Comparison of ENCODE assay signal across 1 cellular context in the genomic region with DNA sequence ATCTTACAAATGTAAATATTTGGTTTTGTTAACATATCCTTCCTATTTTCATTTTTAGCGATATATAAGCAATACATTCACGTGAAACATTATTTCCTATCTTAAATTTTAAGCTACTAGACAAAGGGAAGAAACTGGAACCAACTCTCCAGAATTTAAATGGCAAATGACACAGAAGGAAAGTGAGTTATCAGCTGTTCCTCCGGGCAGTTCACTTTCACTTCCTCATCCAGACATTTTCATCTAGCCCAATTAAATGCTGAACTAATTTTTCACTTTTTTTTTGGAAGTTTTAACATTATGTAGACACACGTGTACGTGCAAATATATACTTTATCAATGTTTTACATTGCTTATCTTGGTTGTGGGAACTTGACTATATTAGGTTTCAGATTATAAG.
TF ChIP-seq lines count a peak whose summit lies in the region.

No MANE protein-coding gene starts in this region.

TF ChIP-seq in GM12878, 131 proteins besides CTCF, POLR2A, EP300 and RAD21 (continues in another document):
- TF ChIP-seq, protein P1, sequence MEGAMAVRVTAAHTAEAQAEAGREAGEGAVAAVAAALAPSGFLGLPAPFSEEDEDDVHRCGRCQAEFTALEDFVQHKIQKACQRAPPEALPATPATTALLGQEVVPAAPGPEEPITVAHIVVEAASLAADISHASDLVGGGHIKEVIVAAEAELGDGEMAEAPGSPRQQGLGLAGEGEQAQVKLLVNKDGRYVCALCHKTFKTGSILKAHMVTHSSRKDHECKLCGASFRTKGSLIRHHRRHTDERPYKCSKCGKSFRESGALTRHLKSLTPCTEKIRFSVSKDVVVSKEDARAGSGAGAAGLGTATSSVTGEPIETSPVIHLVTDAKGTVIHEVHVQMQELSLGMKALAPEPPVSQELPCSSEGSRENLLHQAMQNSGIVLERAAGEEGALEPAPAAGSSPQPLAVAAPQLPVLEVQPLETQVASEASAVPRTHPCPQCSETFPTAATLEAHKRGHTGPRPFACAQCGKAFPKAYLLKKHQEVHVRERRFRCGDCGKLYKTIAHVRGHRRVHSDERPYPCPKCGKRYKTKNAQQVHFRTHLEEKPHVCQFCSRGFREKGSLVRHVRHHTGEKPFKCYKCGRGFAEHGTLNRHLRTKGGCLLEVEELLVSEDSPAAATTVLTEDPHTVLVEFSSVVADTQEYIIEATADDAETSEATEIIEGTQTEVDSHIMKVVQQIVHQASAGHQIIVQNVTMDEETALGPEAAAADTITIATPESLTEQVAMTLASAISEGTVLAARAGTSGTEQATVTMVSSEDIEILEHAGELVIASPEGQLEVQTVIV (IDR thresholded peaks at IDR 0.05; ENCODE audit: borderline replicate concordance, partially characterized antibody), result no peak
- TF ChIP-seq, protein P2, sequence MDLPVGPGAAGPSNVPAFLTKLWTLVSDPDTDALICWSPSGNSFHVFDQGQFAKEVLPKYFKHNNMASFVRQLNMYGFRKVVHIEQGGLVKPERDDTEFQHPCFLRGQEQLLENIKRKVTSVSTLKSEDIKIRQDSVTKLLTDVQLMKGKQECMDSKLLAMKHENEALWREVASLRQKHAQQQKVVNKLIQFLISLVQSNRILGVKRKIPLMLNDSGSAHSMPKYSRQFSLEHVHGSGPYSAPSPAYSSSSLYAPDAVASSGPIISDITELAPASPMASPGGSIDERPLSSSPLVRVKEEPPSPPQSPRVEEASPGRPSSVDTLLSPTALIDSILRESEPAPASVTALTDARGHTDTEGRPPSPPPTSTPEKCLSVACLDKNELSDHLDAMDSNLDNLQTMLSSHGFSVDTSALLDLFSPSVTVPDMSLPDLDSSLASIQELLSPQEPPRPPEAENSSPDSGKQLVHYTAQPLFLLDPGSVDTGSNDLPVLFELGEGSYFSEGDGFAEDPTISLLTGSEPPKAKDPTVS (IDR thresholded peaks at IDR 0.05; ENCODE audit: low read depth, low read length), result no peak
- TF ChIP-seq ZZZ3 (IDR thresholded peaks at IDR 0.05; ENCODE audit: control insufficient read depth, insufficient read length, low read depth) (no peak), CHD4 (IDR thresholded peaks at IDR 0.05) (no peak), MTA2 (IDR thresholded peaks at IDR 0.05; ENCODE audit: low read depth) (peak; percentile 93), CHD2 (IDR thresholded peaks at IDR 0.05; ENCODE audit: borderline replicate concordance, low read depth, low read length) (no peak), NFIC (IDR thresholded peaks at IDR 0.05; ENCODE audit: low read depth, low read length) (peak; percentile 62), BHLHE40 (IDR thresholded peaks at IDR 0.05; ENCODE audit: borderline replicate concordance in 1 of 2, low read depth in 2 of 2, low read length in 1 of 2) (0 out of 4 replicates have a peak, but pooled peaks of 1 of the 2 experiments have one; percentile 31), STAT3 (IDR thresholded peaks at IDR 0.05; ENCODE audit: low read depth, low read length) (no peak), EED (IDR thresholded peaks at IDR 0.05; ENCODE audit: low read depth) (0 out of 2 replicates have a peak, but pooled peaks have one; percentile 38), STAT1 (conservative IDR thresholded peaks at IDR 0.05) (no peak), RAD51 (IDR thresholded peaks at IDR 0.05) (0 out of 2 replicates have a peak, but pooled peaks have one; percentile 9), CREM (IDR thresholded peaks at IDR 0.05; ENCODE audit: low read depth) (peak; percentile 21; the same call in 1 of the 2 replicates), ETV6 (conservative IDR thresholded peaks at IDR 0.05 in 1 of 2, IDR thresholded peaks at IDR 0.05 in 1 of 2; ENCODE audit: borderline replicate concordance in 1 of 2, low read depth in 1 of 2) (peak in 1 of 2 experiments; percentile 40; a peak in 1 of 4 replicates), ZNF217 (IDR thresholded peaks at IDR 0.05) (no peak; the same call in 1 of the 2 replicates), RCOR1 (conservative IDR thresholded peaks at IDR 0.05; ENCODE audit: low read depth, low read length) (0 out of 2 replicates have a peak, but pooled peaks have one; percentile 61), ZBED1 (IDR thresholded peaks at IDR 0.05; ENCODE audit: borderline replicate concordance) (no peak), SREBF2 (IDR thresholded peaks at IDR 0.05; ENCODE audit: low read length) (no peak), CREB1 (IDR thresholded peaks at IDR 0.05; ENCODE audit: low read depth) (no peak), ZSCAN29 (IDR thresholded peaks at IDR 0.05) (no peak), GATAD2B (conservative IDR thresholded peaks at IDR 0.05; ENCODE audit: low read depth) (no peak), PAX8 (IDR thresholded peaks at IDR 0.05) (no peak), PAX5 (IDR thresholded peaks at IDR 0.05; ENCODE audit: borderline replicate concordance, low read depth, low read length) (0 out of 2 replicates have a peak, but pooled peaks have one; percentile 39), MTA3 (IDR thresholded peaks at IDR 0.05; ENCODE audit: borderline replicate concordance, low read length) (no peak), SMARCA5 (IDR thresholded peaks at IDR 0.05) (no peak), TAF1 (IDR thresholded peaks at IDR 0.05; ENCODE audit: borderline replicate concordance, low read depth, low read length) (no peak), MYB (IDR thresholded peaks at IDR 0.05; ENCODE audit: borderline replicate concordance, low read depth, low read length) (no peak), FOS (IDR thresholded peaks at IDR 0.05; ENCODE audit: borderline replicate concordance, extremely low read depth, insufficient read length) (no peak), KAT2A (conservative IDR thresholded peaks at IDR 0.05; ENCODE audit: control insufficient read depth, low read depth, low read length) (no peak), NR2C1 (IDR thresholded peaks at IDR 0.05) (no peak), TCF7 (IDR thresholded peaks at IDR 0.05; ENCODE audit: borderline replicate concordance) (no peak), BACH1 (IDR thresholded peaks at IDR 0.05; ENCODE audit: borderline replicate concordance) (peak; percentile 62; the same call in 1 of the 2 replicates), SREBF1 (IDR thresholded peaks at IDR 0.05; ENCODE audit: low read length) (no peak), SPI1 (IDR thresholded peaks at IDR 0.05; ENCODE audit: borderline replicate concordance, insufficient read depth, low read depth, low read length) (peak; percentile 97)
- TF ChIP-seq, protein P3, sequence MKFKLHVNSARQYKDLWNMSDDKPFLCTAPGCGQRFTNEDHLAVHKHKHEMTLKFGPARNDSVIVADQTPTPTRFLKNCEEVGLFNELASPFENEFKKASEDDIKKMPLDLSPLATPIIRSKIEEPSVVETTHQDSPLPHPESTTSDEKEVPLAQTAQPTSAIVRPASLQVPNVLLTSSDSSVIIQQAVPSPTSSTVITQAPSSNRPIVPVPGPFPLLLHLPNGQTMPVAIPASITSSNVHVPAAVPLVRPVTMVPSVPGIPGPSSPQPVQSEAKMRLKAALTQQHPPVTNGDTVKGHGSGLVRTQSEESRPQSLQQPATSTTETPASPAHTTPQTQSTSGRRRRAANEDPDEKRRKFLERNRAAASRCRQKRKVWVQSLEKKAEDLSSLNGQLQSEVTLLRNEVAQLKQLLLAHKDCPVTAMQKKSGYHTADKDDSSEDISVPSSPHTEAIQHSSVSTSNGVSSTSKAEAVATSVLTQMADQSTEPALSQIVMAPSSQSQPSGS (IDR thresholded peaks at IDR 0.05; ENCODE audit: low read length), result peak; percentile 71
- TF ChIP-seq, protein P4, sequence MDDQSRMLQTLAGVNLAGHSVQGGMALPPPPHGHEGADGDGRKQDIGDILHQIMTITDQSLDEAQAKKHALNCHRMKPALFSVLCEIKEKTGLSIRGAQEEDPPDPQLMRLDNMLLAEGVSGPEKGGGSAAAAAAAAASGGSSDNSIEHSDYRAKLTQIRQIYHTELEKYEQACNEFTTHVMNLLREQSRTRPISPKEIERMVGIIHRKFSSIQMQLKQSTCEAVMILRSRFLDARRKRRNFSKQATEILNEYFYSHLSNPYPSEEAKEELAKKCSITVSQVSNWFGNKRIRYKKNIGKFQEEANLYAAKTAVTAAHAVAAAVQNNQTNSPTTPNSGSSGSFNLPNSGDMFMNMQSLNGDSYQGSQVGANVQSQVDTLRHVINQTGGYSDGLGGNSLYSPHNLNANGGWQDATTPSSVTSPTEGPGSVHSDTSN (IDR thresholded peaks at IDR 0.05; ENCODE audit: insufficient replicate concordance, low read depth, low read length), result peak; percentile 49
- TF ChIP-seq, protein P5, sequence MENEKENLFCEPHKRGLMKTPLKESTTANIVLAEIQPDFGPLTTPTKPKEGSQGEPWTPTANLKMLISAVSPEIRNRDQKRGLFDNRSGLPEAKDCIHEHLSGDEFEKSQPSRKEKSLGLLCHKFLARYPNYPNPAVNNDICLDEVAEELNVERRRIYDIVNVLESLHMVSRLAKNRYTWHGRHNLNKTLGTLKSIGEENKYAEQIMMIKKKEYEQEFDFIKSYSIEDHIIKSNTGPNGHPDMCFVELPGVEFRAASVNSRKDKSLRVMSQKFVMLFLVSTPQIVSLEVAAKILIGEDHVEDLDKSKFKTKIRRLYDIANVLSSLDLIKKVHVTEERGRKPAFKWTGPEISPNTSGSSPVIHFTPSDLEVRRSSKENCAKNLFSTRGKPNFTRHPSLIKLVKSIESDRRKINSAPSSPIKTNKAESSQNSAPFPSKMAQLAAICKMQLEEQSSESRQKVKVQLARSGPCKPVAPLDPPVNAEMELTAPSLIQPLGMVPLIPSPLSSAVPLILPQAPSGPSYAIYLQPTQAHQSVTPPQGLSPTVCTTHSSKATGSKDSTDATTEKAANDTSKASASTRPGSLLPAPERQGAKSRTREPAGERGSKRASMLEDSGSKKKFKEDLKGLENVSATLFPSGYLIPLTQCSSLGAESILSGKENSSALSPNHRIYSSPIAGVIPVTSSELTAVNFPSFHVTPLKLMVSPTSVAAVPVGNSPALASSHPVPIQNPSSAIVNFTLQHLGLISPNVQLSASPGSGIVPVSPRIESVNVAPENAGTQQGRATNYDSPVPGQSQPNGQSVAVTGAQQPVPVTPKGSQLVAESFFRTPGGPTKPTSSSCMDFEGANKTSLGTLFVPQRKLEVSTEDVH (IDR thresholded peaks at IDR 0.05; ENCODE audit: low read depth, partially characterized antibody), result no peak
- TF ChIP-seq, protein P6, sequence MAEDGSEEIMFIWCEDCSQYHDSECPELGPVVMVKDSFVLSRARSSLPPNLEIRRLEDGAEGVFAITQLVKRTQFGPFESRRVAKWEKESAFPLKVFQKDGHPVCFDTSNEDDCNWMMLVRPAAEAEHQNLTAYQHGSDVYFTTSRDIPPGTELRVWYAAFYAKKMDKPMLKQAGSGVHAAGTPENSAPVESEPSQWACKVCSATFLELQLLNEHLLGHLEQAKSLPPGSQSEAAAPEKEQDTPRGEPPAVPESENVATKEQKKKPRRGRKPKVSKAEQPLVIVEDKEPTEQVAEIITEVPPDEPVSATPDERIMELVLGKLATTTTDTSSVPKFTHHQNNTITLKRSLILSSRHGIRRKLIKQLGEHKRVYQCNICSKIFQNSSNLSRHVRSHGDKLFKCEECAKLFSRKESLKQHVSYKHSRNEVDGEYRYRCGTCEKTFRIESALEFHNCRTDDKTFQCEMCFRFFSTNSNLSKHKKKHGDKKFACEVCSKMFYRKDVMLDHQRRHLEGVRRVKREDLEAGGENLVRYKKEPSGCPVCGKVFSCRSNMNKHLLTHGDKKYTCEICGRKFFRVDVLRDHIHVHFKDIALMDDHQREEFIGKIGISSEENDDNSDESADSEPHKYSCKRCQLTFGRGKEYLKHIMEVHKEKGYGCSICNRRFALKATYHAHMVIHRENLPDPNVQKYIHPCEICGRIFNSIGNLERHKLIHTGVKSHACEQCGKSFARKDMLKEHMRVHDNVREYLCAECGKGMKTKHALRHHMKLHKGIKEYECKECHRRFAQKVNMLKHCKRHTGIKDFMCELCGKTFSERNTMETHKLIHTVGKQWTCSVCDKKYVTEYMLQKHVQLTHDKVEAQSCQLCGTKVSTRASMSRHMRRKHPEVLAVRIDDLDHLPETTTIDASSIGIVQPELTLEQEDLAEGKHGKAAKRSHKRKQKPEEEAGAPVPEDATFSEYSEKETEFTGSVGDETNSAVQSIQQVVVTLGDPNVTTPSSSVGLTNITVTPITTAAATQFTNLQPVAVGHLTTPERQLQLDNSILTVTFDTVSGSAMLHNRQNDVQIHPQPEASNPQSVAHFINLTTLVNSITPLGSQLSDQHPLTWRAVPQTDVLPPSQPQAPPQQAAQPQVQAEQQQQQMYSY (CRISPR knock-in tag; IDR thresholded peaks at IDR 0.05), result no peak
- TF ChIP-seq, protein P7, sequence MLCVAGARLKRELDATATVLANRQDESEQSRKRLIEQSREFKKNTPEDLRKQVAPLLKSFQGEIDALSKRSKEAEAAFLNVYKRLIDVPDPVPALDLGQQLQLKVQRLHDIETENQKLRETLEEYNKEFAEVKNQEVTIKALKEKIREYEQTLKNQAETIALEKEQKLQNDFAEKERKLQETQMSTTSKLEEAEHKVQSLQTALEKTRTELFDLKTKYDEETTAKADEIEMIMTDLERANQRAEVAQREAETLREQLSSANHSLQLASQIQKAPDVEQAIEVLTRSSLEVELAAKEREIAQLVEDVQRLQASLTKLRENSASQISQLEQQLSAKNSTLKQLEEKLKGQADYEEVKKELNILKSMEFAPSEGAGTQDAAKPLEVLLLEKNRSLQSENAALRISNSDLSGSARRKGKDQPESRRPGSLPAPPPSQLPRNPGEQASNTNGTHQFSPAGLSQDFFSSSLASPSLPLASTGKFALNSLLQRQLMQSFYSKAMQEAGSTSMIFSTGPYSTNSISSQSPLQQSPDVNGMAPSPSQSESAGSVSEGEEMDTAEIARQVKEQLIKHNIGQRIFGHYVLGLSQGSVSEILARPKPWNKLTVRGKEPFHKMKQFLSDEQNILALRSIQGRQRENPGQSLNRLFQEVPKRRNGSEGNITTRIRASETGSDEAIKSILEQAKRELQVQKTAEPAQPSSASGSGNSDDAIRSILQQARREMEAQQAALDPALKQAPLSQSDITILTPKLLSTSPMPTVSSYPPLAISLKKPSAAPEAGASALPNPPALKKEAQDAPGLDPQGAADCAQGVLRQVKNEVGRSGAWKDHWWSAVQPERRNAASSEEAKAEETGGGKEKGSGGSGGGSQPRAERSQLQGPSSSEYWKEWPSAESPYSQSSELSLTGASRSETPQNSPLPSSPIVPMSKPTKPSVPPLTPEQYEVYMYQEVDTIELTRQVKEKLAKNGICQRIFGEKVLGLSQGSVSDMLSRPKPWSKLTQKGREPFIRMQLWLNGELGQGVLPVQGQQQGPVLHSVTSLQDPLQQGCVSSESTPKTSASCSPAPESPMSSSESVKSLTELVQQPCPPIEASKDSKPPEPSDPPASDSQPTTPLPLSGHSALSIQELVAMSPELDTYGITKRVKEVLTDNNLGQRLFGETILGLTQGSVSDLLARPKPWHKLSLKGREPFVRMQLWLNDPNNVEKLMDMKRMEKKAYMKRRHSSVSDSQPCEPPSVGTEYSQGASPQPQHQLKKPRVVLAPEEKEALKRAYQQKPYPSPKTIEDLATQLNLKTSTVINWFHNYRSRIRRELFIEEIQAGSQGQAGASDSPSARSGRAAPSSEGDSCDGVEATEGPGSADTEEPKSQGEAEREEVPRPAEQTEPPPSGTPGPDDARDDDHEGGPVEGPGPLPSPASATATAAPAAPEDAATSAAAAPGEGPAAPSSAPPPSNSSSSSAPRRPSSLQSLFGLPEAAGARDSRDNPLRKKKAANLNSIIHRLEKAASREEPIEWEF (IDR thresholded peaks at IDR 0.05; ENCODE audit: insufficient replicate concordance, low read depth, low read length), result peak; percentile 69
- TF ChIP-seq, protein P8, sequence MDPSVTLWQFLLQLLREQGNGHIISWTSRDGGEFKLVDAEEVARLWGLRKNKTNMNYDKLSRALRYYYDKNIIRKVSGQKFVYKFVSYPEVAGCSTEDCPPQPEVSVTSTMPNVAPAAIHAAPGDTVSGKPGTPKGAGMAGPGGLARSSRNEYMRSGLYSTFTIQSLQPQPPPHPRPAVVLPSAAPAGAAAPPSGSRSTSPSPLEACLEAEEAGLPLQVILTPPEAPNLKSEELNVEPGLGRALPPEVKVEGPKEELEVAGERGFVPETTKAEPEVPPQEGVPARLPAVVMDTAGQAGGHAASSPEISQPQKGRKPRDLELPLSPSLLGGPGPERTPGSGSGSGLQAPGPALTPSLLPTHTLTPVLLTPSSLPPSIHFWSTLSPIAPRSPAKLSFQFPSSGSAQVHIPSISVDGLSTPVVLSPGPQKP (IDR thresholded peaks at IDR 0.05; ENCODE audit: low read depth, low read length), result no peak
